Comparison of ENCODE assay signal across 19 cellular contexts in the genomic region with DNA sequence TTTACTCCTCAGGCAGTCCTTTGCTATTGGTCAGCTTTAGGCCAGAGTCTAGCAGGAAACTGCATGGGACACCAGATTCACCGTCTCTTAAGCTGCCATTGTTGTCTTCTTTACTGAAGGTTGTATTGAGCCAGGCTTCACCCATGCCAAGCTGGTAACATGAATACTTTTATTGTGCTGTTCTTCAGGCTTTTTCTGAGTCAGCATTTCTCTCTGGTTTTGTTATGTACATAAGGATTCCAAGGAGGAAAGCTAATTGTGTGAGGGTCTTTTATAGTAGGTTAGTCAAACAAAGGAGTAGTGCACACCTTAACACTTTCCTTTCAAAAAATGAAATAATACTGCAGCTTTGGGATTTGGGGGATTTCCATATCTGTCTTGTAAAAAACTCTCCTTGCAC.
DNase-seq lines count a peak whose midpoint lies in the region; FAIRE-seq and TF ChIP-seq lines count a peak whose summit lies in the region.
"Had no signal": no experiment of that assay in that cellular context is flagged by ENCODE, and none has a peak within 500 bp of the region (broad histone marks: within the 10 kb centered on the region; RNA-seq: fewer than 3 reads in every experiment).

No MANE protein-coding gene starts in this region.

- peak overlapping the region; percentile 80 for H3K27ac Mint-ChIP-seq in Caco-2 (ENCODE audit: unreplicated experiment)
- H3K27ac Mint-ChIP-seq: CD4-positive, alpha-beta T cell had no signal

- no peak overlapping the region for H3K27ac ChIP-seq in right atrium auricular region
- H3K27ac ChIP-seq: C4-2B, GM23248, HL-60, KMS-11 had no signal

- H3K4me3 ChIP-seq in Caco-2 (ENCODE audit: low read depth, low read length) (no peak overlapping the region), right atrium auricular region (no peak overlapping the region)
- H3K4me3 ChIP-seq: GM23248 had no signal

- peaks cover 9% of the 10 kb centered on the region for H3K36me3 Mint-ChIP-seq in Caco-2 (ENCODE audit: insufficient read depth, unreplicated experiment)

- no peak for FAIRE-seq in urothelium cell line (lab: Jason Lieb, UNC)
- FAIRE-seq: A204.1, H54 had no signal

- no peak for DNase-seq in Caco-2
- DNase-seq in SK-MEL-5 (ENCODE audit: low read depth, low spot score) = peak; percentile 4
- peak; percentile 6 for DNase-seq in foreskin melanocyte
- DNase-seq in urothelium cell line (ENCODE audit: low spot score) = peak; percentile 4
- DNase-seq in NCI-H748 (lab: John Stamatoyannopoulos, UW; ENCODE audit: unreplicated experiment) = no peak
- no peak for DNase-seq in right atrium auricular region (ENCODE audit: low spot score)
- no peak for DNase-seq in HuH-7 (ENCODE audit: low spot score)
- DNase-seq: AML-193; Calu3; CD4-positive, alpha-beta T cell; DMS79 treated with DMSO at 0.1 percent for 48 hours; GF-D8; GM23248; HCEC 1CT had no signal

- in situ Hi-C loops in SK-MEL-5 (cut with HindIII; ENCODE audit: low pct_unique_long_range_greater_than_20kb, low sequenced_read_pairs) = no loop called here

- H3K4me3 Mint-ChIP-seq in Caco-2 (ENCODE audit: unreplicated experiment) = no peak overlapping the region
- H3K4me3 Mint-ChIP-seq: CD4-positive, alpha-beta T cell had no signal

- H3K27me3 ChIP-seq in Caco-2 (replicated peaks; ENCODE audit: control insufficient read depth, insufficient read depth, low read length) (no peaks in the 10 kb centered on the region), right atrium auricular region (no peaks in the 10 kb centered on the region)

- intact Hi-C loops in Caco-2 (cut with micrococcal nuclease; ENCODE audit: unreplicated experiment) = no loop called here

- peaks cover 24% of the 10 kb centered on the region for H3K9me3 Mint-ChIP-seq in Caco-2 (ENCODE audit: unreplicated experiment)
- H3K9me3 Mint-ChIP-seq: CD4-positive, alpha-beta T cell had no signal

- H3K27me3 Mint-ChIP-seq in Caco-2 (ENCODE audit: insufficient read depth, unreplicated experiment) = no peaks in the 10 kb centered on the region
- H3K27me3 Mint-ChIP-seq: CD4-positive, alpha-beta T cell had no signal

- POLR2A ChIA-PET in Caco-2 (lab: Charles Lee) = no interaction called here

- peaks cover 40% of the 10 kb centered on the region for H3K4me1 Mint-ChIP-seq in Caco-2 (ENCODE audit: low read depth, unreplicated experiment)

- H3K36me3 ChIP-seq in Caco-2 (ENCODE audit: control insufficient read depth, insufficient read depth, low read length) (no peaks in the 10 kb centered on the region), right atrium auricular region (no peaks in the 10 kb centered on the region)

- CTCF ChIA-PET in Caco-2 (lab: Charles Lee) = no interaction called here

- peaks cover 34% of the 10 kb centered on the region for H3K4me1 ChIP-seq in Caco-2
- H3K4me1 ChIP-seq in right atrium auricular region = no peaks in the 10 kb centered on the region

- no peak for TF ChIP-seq CTCF in Caco-2 (IDR thresholded peaks at IDR 0.05; ENCODE audit: insufficient read depth in 1 of 2, low read depth in 1 of 2, low read length in 1 of 2, severe bottlenecking in 1 of 2, unreplicated experiment in 1 of 2)
- TF ChIP-seq CTCF in right atrium auricular region (IDR thresholded peaks at IDR 0.05) = no peak

- H3K9me3 ChIP-seq in Caco-2 (peaks cover 19% of the 10 kb centered on the region), right atrium auricular region (peaks cover 0 to 3% of the 10 kb centered on the region in 2 donors)

- no TSS peak for BruUV-seq in Caco-2 (replicated peaks; lab: Mats Ljungman, UMichigan)

Comparison
In these comparisons a context has a peak if more than half of its experiments do, and no peak if none do; other contexts are left out.
1. DNase-seq: peak in SK-MEL-5 (single experiment), foreskin melanocyte (single experiment) and urothelium cell line (single experiment); none in Caco-2 (0 of 2), NCI-H748 (single experiment), right atrium auricular region (single experiment) and HuH-7 (single experiment).